ENCODE assay signal across 9 cellular contexts in genomic region chr17:4740025-4740351, GRCh38. TPM values are rescaled to one million over a fixed set of nuclear protein-coding genes. Genes with fewer than 3 reads are reported as not detected.
A peak's percentile ranks its signal among the peaks of the same experiment; 100 is the strongest.
DNase-seq lines count a peak whose midpoint lies in the region; ATAC-seq and TF ChIP-seq lines count a peak whose summit lies in the region.
"Had no signal": no experiment of that assay in that cellular context is flagged by ENCODE, and none has a peak within 500 bp of the region (broad histone marks: within the 10 kb centered on the region; RNA-seq: fewer than 3 reads in every experiment).

No MANE protein-coding gene starts in this region.

- in situ Hi-C loops in G401 (cut with HindIII; ENCODE audit: low sequenced_read_pairs) = no loop called here

- peaks cover 4% of the 10 kb centered on the region for H3K36me3 Mint-ChIP-seq in T-helper 17 cell (ENCODE audit: low read depth)
- H3K36me3 Mint-ChIP-seq: activated naive CD4-positive, alpha-beta T cell treated with anti-CD3 and anti-CD28 coated beads, Interleukin-2, amount 50 U/mL, for 72 hours had no signal

- H3K4me1 Mint-ChIP-seq in T-helper 17 cell = peaks cover 20% of the 10 kb centered on the region

- no peaks in the 10 kb centered on the region; the same call in 1 of the 2 replicates for H3K27me3 ChIP-seq in GM06990 (replicated peaks; ENCODE audit: control insufficient read depth, insufficient read depth, low read length)
- peaks cover 5% of the 10 kb centered on the region for H3K27me3 ChIP-seq in rectal smooth muscle tissue (ENCODE audit: control insufficient read depth, insufficient read depth, low read length)

- H3K9ac ChIP-seq in rectal smooth muscle tissue (ENCODE audit: low read length) = no peak overlapping the region

- DNase-seq in GM06990 (ENCODE audit: extremely low read depth, insufficient read length) (no peak), T-helper 17 cell (no peak), foreskin fibroblast (no peak), hepatic stellate cell (ENCODE audit: low spot score) (no peak), G401 (ENCODE audit: low spot score) (no peak), DMS79 treated with DMSO at 0.1 percent for 48 hours (lab: John Stamatoyannopoulos, UW) (no peak)

- no peak overlapping the region for H3K27ac ChIP-seq in rectal smooth muscle tissue (ENCODE audit: low read depth, low read length)

- ATAC-seq in T-helper 17 cell (no peak), GM18868 (IDR thresholded peaks at IDR 0.05; ENCODE audit: unreplicated experiment) (no peak)

- H3K36me3 ChIP-seq in GM06990 (ENCODE audit: control insufficient read depth, insufficient read depth, low read length) (no peaks in the 10 kb centered on the region), rectal smooth muscle tissue (ENCODE audit: control insufficient read depth, insufficient read depth, low read length) (no peaks in the 10 kb centered on the region)

- H3K4me3 ChIP-seq in GM06990 (replicated peaks; ENCODE audit: low read depth, low read length) (peak overlapping the region; percentile 68), foreskin fibroblast (ENCODE audit: low read depth in 1 of 2, low read length in 2 of 2) (peak overlapping the region; percentile 62 to 75), rectal smooth muscle tissue (ENCODE audit: low read length) (peak overlapping the region; percentile 86)

- H3K4me1 ChIP-seq in rectal smooth muscle tissue (ENCODE audit: control insufficient read depth, insufficient read depth, low read length) = peaks cover 5% of the 10 kb centered on the region

- H3K27ac Mint-ChIP-seq in T-helper 17 cell = peak overlapping the region; percentile 76

- H3K27me3 Mint-ChIP-seq in T-helper 17 cell = peaks cover 11% of the 10 kb centered on the region

- no peaks in the 10 kb centered on the region for H3K9me3 ChIP-seq in T-helper 17 cell (ENCODE audit: control insufficient read depth, low read length, poor library complexity, severe bottlenecking)

- H3K4me3 Mint-ChIP-seq in T-helper 17 cell = peak overlapping the region; percentile 92

- no peak for TF ChIP-seq CTCF in GM06990 (IDR thresholded peaks at IDR 0.05; ENCODE audit: insufficient read depth, low read length, poor library complexity, severe bottlenecking)
- no peak for TF ChIP-seq CTCF in foreskin fibroblast (IDR thresholded peaks at IDR 0.05; ENCODE audit: low read depth, low read length)

RNA-seq across cellular contexts. Expression of gene CXCL16, which starts 0.3 kb away (rescaled TPM):
- total RNA-seq in T-helper 17 cell = 10 to 100 TPM; 10.3 to 15.3 TPM
- 0.86 TPM in 1 of 2 replicates, not detected in the other for total RNA-seq in G401 (2014; rRNA removed; shearing (Covaris generic))

RNA-seq across cellular contexts. Expression of gene ZMYND15, which starts 0.4 kb away (rescaled TPM):
- total RNA-seq in T-helper 17 cell = 1 to 10 TPM; 1.0 to 1.6 TPM
- 0.68 TPM in 1 of 2 replicates, not detected in the other for total RNA-seq in G401 (2014; rRNA removed; shearing (Covaris generic))

RNA-seq across cellular contexts. Expression of gene MED11, which starts 8.8 kb away (rescaled TPM):
- total RNA-seq in T-helper 17 cell = 1 to 10 TPM; 5.9 to 9.3 TPM
- 24.3 and 29.8 TPM in 2 replicates for total RNA-seq in G401 (2014; rRNA removed; shearing (Covaris generic))

RNA-seq across cellular contexts. Expression of gene ARRB2, which starts 29.6 kb away (rescaled TPM):
- 100 to 1,000 TPM; 220 to 255 TPM for total RNA-seq in T-helper 17 cell
- total RNA-seq in G401 (2014; rRNA removed; shearing (Covaris generic)) = 38.1 and 45.1 TPM in 2 replicates

RNA-seq across cellular contexts. Expression of gene TM4SF5, which starts 31.7 kb away (rescaled TPM):
- total RNA-seq in T-helper 17 cell = not detected
- not detected in 2 replicates for total RNA-seq in G401 (2014; rRNA removed; shearing (Covaris generic))
- total RNA-seq: activated naive CD4-positive, alpha-beta T cell treated with anti-CD3 and anti-CD28 coated beads, Interleukin-2, amount 50 U/mL, for 72 hours had no signal
